In the genomic region with DNA sequence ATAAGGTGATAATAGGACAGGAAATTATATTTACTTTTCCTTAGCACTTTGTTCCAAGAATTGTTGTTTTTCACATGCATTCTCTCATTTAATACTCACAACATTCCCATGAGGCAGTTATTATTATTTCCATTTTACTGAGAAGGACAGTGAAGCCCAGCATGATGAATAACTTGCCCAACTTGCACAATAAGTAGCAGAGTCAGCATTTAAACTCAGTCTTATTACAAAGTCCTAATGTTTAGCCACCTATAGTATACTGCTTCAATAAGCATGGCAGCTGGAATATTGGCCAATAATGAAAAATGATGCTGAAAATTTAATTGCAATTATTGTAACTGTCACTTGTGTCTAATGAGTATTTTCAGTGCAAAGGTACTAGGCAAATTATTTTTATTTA, we compare ENCODE assay signal across 38 cellular contexts. TPM values are rescaled to one million over a fixed set of nuclear protein-coding genes. Genes with fewer than 3 reads are reported as not detected.
"Had no signal": no experiment of that assay in that cellular context is flagged by ENCODE, and none has a peak within 500 bp of the region (broad histone marks: within the 10 kb centered on the region; RNA-seq: fewer than 3 reads in every experiment).

No MANE protein-coding gene starts in this region.

- H3K9me3 ChIP-seq: adrenal gland, ascending aorta, body of pancreas, breast epithelium had no signal

- FAIRE-seq: astrocyte, bronchial epithelial cell had no signal

- DNase-seq: activated effector memory CD4-positive, alpha-beta T cell treated with anti-CD3 and anti-CD28 coated beads, Interleukin-2, amount 50 U/mL, for 16 hours; activated effector memory CD4-positive, alpha-beta T cell treated with Interleukin-2 at 50 U/mL for 16 hours; activated gamma-delta T cell; activated gamma-delta T cell treated with Interleukin-2 at 50 U/mL for 16 hours; activated naive CD4-positive, alpha-beta T cell; activated naive CD4-positive, alpha-beta T cell treated with anti-CD3 and anti-CD28 coated beads for 36 hours; activated naive CD4-positive, alpha-beta T cell treated with anti-CD3 and anti-CD28 coated beads, Interleukin-2, amount 10 ng/mL, durations not matched to agents 7 days and 5 days; activated naive CD4-positive, alpha-beta T cell treated with anti-CD3 and anti-CD28 coated beads, Interleukin-2, amount 50 U/mL, for 16 hours; activated naive CD4-positive, alpha-beta T cell treated with Interleukin-2 at 50 U/mL for 16 hours; activated naive CD8-positive, alpha-beta T cell treated with anti-CD3 and anti-CD28 coated beads for 36 hours; activated naive CD8-positive, alpha-beta T cell treated with anti-CD3 and anti-CD28 coated beads, Interleukin-2, amount 10 ng/mL, durations not matched to agents 7 days and 5 days; activated naive CD8-positive, alpha-beta T cell treated with anti-CD3 and anti-CD28 coated beads, Interleukin-2, amount 50 U/mL, for 24 hours; activated T-cell treated with anti-CD3 and anti-CD28 coated beads, Interleukin-2, amount 50 U/mL, for 1 hour; activated T-cell treated with anti-CD3 and anti-CD28 coated beads, Interleukin-2, amount 50 U/mL, for 24 hours; activated T-cell treated with anti-CD3 and anti-CD28 coated beads, Interleukin-2, amount 50 U/mL, for 4 hours; activated T-cell treated with anti-CD3 and anti-CD28 coated beads, Interleukin-2, amount 50 U/mL, for 48 hours; activated T-cell treated with anti-CD3 and anti-CD28 coated beads, Interleukin-2, amount 50 U/mL, for 72 hours; adrenal gland; amniotic stem cell; amygdala; anterior cingulate cortex; aorta; body of pancreas; brain microvascular endothelial cell; caudate nucleus; central memory CD4-positive, alpha-beta T cell; cerebellar nuclear complex had no signal

- H3K27me3 ChIP-seq: adrenal gland, ascending aorta, body of pancreas, brain microvascular endothelial cell, breast epithelium, cardiac muscle cell had no signal

- H3K36me3 ChIP-seq: adrenal gland, ascending aorta, brain microvascular endothelial cell, breast epithelium, cardiac muscle cell had no signal

- H3K27ac ChIP-seq: adrenal gland, ascending aorta, body of pancreas, brain microvascular endothelial cell, breast epithelium, cardiac muscle cell had no signal

- H3K4me1 ChIP-seq: adrenal gland, ascending aorta, body of pancreas, breast epithelium had no signal

- ATAC-seq: activated naive CD4-positive, alpha-beta T cell treated with anti-CD3 and anti-CD28 coated beads, Interleukin-2, amount 50 U/mL, for 72 hours; activated naive CD8-positive, alpha-beta T cell treated with anti-CD3 and anti-CD28 coated beads, Interleukin-2, amount 50 U/mL, for 24 hours; activated T-cell treated with anti-CD3 and anti-CD28 coated beads, Interleukin-2, amount 50 U/mL, for 4 hours; activated T-cell treated with anti-CD3 and anti-CD28 coated beads, Interleukin-2, amount 50 U/mL, for 72 hours; activated T-helper 17 cell treated with anti-CD3 and anti-CD28 coated beads, Interleukin-2, amount 50 U/mL, for 72 hours; body of pancreas had no signal

- H3K4me3 ChIP-seq: adrenal gland, ascending aorta, body of pancreas, breast epithelium, cardiac muscle cell had no signal

RNA-seq across cellular contexts. Expression of gene SYNPR, which starts 45.7 kb away (rescaled TPM):
- total RNA-seq: activated naive CD4-positive, alpha-beta T cell treated with anti-CD3 and anti-CD28 coated beads for 36 hours; activated naive CD4-positive, alpha-beta T cell treated with anti-CD3 and anti-CD28 coated beads, Interleukin-2, amount 50 U/mL, for 72 hours; activated naive CD8-positive, alpha-beta T cell treated with anti-CD3 and anti-CD28 coated beads for 36 hours; activated naive CD8-positive, alpha-beta T cell treated with anti-CD3 and anti-CD28 coated beads, Interleukin-2, amount 10 ng/mL, durations not matched to agents 7 days and 5 days; activated T-cell treated with anti-CD3 and anti-CD28 coated beads, Interleukin-2, amount 50 U/mL, for 4 hours; activated T-cell treated with anti-CD3 and anti-CD28 coated beads, Interleukin-2, amount 50 U/mL, for 72 hours; activated T-helper 1 cell treated with anti-CD3 and anti-CD28 coated beads, Interleukin-12 subunit alpha, Interleukin-12 subunit beta, Interleukin-2, Interleukin-4 antibody, amounts not matched to agents 30 ng/mL and 10 ng/mL and 1 ng/mL, durations not matched to agents 14 hours and 24 hours and 36 hours; activated T-helper 17 cell treated with anti-CD3 and anti-CD28 coated beads, Interleukin-2, amount 50 U/mL, for 72 hours; activated T-helper 2 cell treated with anti-CD3 and anti-CD28 coated beads, Interferon-gamma antibody, Interleukin-2, Interleukin-4, amounts not matched to agents 10 μg/mL and 5 μg/mL and 100 μg/mL, durations not matched to agents 14 hours and 24 hours and 36 hours; aorta; ascending aorta; breast epithelium; bronchial epithelial cell; chondrocyte had no signal
- polyA plus RNA-seq: adipose tissue, aorta had no signal
